In the genomic region with DNA sequence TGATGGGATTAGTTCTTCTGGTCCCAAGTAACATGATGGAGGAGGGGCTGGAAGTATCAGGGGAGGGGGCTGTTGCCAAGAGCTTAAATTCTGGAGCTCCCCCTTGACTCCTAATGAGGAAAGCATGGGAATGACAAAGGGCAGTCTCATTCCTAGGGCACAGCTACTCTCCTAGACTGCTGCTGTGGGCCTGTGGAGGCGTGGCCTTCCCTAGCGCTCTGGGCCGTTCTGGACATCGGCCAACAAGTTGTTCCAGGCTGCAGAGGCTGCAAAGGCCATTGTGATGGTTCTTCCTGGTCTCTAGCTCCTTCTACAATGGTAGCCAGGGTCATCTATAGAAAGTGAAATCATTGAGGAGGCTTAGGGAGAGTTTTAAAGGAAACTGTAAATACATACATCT, we compare ENCODE assay signal across 1 cellular context.
TF ChIP-seq lines count a peak whose summit lies in the region.

No MANE protein-coding gene starts in this region.

TF ChIP-seq in endothelial cell of umbilical vein, 7 proteins besides CTCF, POLR2A, EP300 and RAD21 (continued from another document):
- TF ChIP-seq, protein P1, sequence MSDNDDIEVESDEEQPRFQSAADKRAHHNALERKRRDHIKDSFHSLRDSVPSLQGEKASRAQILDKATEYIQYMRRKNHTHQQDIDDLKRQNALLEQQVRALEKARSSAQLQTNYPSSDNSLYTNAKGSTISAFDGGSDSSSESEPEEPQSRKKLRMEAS (IDR thresholded peaks at IDR 0.05; ENCODE audit: insufficient read depth, insufficient read length) = no peak
- TF ChIP-seq POLR2AphosphoS5 (IDR thresholded peaks at IDR 0.05; ENCODE audit: insufficient read depth, low read depth, low read length) (no peak), GATA2 (IDR thresholded peaks at IDR 0.05; ENCODE audit: insufficient read depth, insufficient read length, low read depth, low read length) (no peak)
